ENCODE assay signal across 22 cellular contexts in the genomic region with DNA sequence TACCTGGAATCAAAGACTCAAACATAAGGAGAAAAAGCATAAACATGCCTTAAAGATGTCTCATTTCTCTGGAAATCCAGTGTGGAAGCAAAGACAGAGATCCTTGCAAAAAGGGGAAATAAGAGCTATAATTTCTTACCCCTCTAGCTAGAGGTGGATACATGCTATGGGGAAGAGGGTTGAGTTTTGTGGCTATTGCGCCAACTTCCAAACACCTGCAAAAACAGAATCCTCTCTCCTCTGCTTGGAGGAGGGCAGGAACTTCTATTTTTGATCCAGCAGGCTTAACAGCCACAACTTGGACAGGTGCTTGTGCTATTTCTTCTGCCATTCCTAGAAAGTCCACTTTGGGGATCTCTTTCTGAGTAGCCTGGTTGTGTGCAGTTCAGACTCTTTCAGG.
"Had no signal": no experiment of that assay in that cellular context is flagged by ENCODE, and none has a peak within 500 bp of the region (broad histone marks: within the 10 kb centered on the region; RNA-seq: fewer than 3 reads in every experiment).

No MANE protein-coding gene starts in this region.

- H3K36me3 ChIP-seq: gastroesophageal sphincter, right atrium auricular region, tibial nerve had no signal

- H3K27ac ChIP-seq: gastroesophageal sphincter, right atrium auricular region, tibial nerve, VCaP had no signal

- H3K27me3 ChIP-seq: right atrium auricular region, tibial nerve had no signal

- H3K9me3 ChIP-seq: right atrium auricular region had no signal

- H3K4me1 ChIP-seq: gastroesophageal sphincter, right atrium auricular region, tibial nerve had no signal

- DNase-seq: activated CD4-positive, alpha-beta memory T cell treated with anti-CD3 and anti-CD28 coated beads for 36 hours; activated CD4-positive, alpha-beta T cell treated with anti-CD3 and anti-CD28 coated beads, Interleukin-2, amount 10 ng/mL, durations not matched to agents 24 days and 14 days; activated CD8-positive, alpha-beta memory T cell treated with anti-CD3 and anti-CD28 coated beads, Interleukin-2, amount 50 U/mL, for 48 hours; activated naive CD8-positive, alpha-beta T cell treated with anti-CD3 and anti-CD28 coated beads, Interleukin-2, amount 50 U/mL, for 24 hours; activated T-cell treated with anti-CD3 and anti-CD28 coated beads, Interleukin-2, amount 50 U/mL, for 24 hours; amygdala; caudate nucleus; cortex of kidney; effector memory CD8-positive, alpha-beta T cell; erythroblast; hippocampal formation; immature natural killer cell; mesenchymal stem cell; natural killer cell; stimulated activated CD4-positive, alpha-beta T cell treated with anti-CD3 and anti-CD28 coated beads, Interleukin-15, amount 100 ng/mL, for 24 hours; stimulated activated CD4-positive, alpha-beta T cell treated with anti-CD3 and anti-CD28 coated beads, Interleukin-2, amount 100 ng/mL, for 24 hours; stimulated activated naive B cell treated with anti-CD40 and anti-IgM and Interleukin-4, amounts not matched to agents 10 μg/mL and 1 μg/mL and 100 μg/mL, for 72 hours had no signal

- ATAC-seq: activated naive CD8-positive, alpha-beta T cell treated with anti-CD3 and anti-CD28 coated beads, Interleukin-2, amount 50 U/mL, for 24 hours; activated T-helper 17 cell treated with anti-CD3 and anti-CD28 coated beads, Interleukin-2, amount 50 U/mL, for 72 hours; effector memory CD8-positive, alpha-beta T cell; gastroesophageal sphincter; natural killer cell; stimulated activated naive B cell treated with anti-CD40 and anti-IgM and Interleukin-4, amounts not matched to agents 10 μg/mL and 1 μg/mL and 100 μg/mL, for 72 hours had no signal

- H3K4me3 ChIP-seq: gastroesophageal sphincter, right atrium auricular region, tibial nerve had no signal
